25 cellular contexts compared by ENCODE assay signal in genomic region chr3:120795959-120796358, GRCh38.
"Had no signal": no experiment of that assay in that cellular context is flagged by ENCODE, and none has a peak within 500 bp of the region (broad histone marks: within the 10 kb centered on the region; RNA-seq: fewer than 3 reads in every experiment).

No MANE protein-coding gene starts in this region.

- FAIRE-seq: endothelial cell of umbilical vein, kidney had no signal

- ATAC-seq: foreskin keratinocyte, left cardiac atrium, left ventricle myocardium superior, psoas muscle had no signal

- H2AFZ ChIP-seq: hepatocyte, parathyroid adenoma had no signal

- H3K27me3 ChIP-seq: hepatocyte, sigmoid colon had no signal

- H3K79me2 ChIP-seq: hepatocyte, parathyroid adenoma had no signal

- H3K27ac Mint-ChIP-seq: endodermal cell, naive B cell, nephron had no signal

- H3K9me3 Mint-ChIP-seq: endodermal cell, naive B cell, nephron had no signal

- H3K4me1 Mint-ChIP-seq: naive B cell, nephron had no signal

- H3K36me3 Mint-ChIP-seq: naive B cell had no signal

- H3K9ac ChIP-seq: parathyroid adenoma had no signal

- H3K4me1 ChIP-seq: foreskin keratinocyte, parathyroid adenoma, psoas muscle had no signal

- H3K27ac ChIP-seq: coronary artery, foreskin keratinocyte, hepatocyte, parathyroid adenoma, psoas muscle, sigmoid colon, skin epidermis had no signal

- H3K9me3 ChIP-seq: psoas muscle, sigmoid colon had no signal

- DNase-seq: effector CD4-positive, alpha-beta T cell; endodermal cell; erythroblast; foreskin keratinocyte; head of caudate nucleus; kidney; left cardiac atrium; left ventricle myocardium superior; mesenchymal stem cell; midbrain; naive B cell; occipital lobe; psoas muscle; retina; sigmoid colon; stimulated activated CD4-positive, alpha-beta T cell treated with anti-CD3 and anti-CD28 coated beads, Interleukin-12 subunit alpha, Interleukin-12 subunit beta, amount 100 ng/mL, for 4 hours; stimulated activated naive CD4-positive, alpha-beta T cell; trophoblast cell had no signal

- H3K4me2 ChIP-seq: hepatocyte had no signal

- H3K4me3 ChIP-seq: coronary artery, hepatocyte, lung, psoas muscle, sigmoid colon, skin epidermis had no signal

- H3K4me3 Mint-ChIP-seq: endodermal cell, naive B cell, nephron had no signal

- H3K36me3 ChIP-seq: sigmoid colon had no signal
